In genomic region chr16:4660454-4661007, GRCh38 we compare ENCODE assay signal across 9 cellular contexts. TPM values are rescaled to one million over a fixed set of nuclear protein-coding genes. Genes with fewer than 3 reads are reported as not detected.
DNase-seq lines count a peak whose midpoint lies in the region; FAIRE-seq and TF ChIP-seq lines count a peak whose summit lies in the region.
"Had no signal": no experiment of that assay in that cellular context is flagged by ENCODE, and none has a peak within 500 bp of the region (broad histone marks: within the 10 kb centered on the region; RNA-seq: fewer than 3 reads in every experiment).

No MANE protein-coding gene starts in this region.

- no peaks in the 10 kb centered on the region for H3K27me3 ChIP-seq in suprapubic skin

- DNase-seq in GM10266 (ENCODE audit: extremely low spot score): peak; percentile 72
- peak; percentile 70 for DNase-seq in RCC 7860 (ENCODE audit: low spot score)
- peak; percentile 82 for DNase-seq in activated naive CD4-positive, alpha-beta T cell treated with anti-CD3 and anti-CD28 coated beads, Interleukin-2, amount 10 ng/mL, durations not matched to agents 7 days and 5 days
- peak in 33 of 51 donors; percentile 12 to 90 (median 54) for DNase-seq in hypothalamus (lab: John Stamatoyannopoulos, UW)
- DNase-seq in stimulated activated CD4-positive, alpha-beta T cell treated with anti-CD3 and anti-CD28 coated beads, TNF-alpha, amount 100 ng/mL, for 1 hour (ENCODE audit: low read depth in 3 of 3, low spot score in 1 of 3): peak in 2 of 3 donors; percentile 37 to 46
- no peak for DNase-seq in suprapubic skin (ENCODE audit: low spot score in 2 of 2)
- no peak for DNase-seq in HEK293T (ENCODE audit: extremely low spot score)
- no peak for DNase-seq in NCI-H1436 treated with DMSO at 0.1 percent for 48 hours (lab: John Stamatoyannopoulos, UW)

- no peaks in the 10 kb centered on the region for H3K27me3 Mint-ChIP-seq in activated naive CD4-positive, alpha-beta T cell treated with anti-CD3 and anti-CD28 coated beads, Interleukin-2, amount 10 ng/mL, durations not matched to agents 7 days and 5 days

- H3K9me3 ChIP-seq in suprapubic skin: no peaks in the 10 kb centered on the region

- TF ChIP-seq POLR2A in suprapubic skin (IDR thresholded peaks at IDR 0.05): no peak

- POLR2A ChIA-PET in HEK293T (lab: Yijun Ruan, JAX): no interaction called here

- no peaks in the 10 kb centered on the region for H3K9me3 Mint-ChIP-seq in activated naive CD4-positive, alpha-beta T cell treated with anti-CD3 and anti-CD28 coated beads, Interleukin-2, amount 10 ng/mL, durations not matched to agents 7 days and 5 days

- WGBS in suprapubic skin: 29% methylated on average over 1 of the region's 18 CpGs

- peaks cover 26% of the 10 kb centered on the region for H3K36me3 Mint-ChIP-seq in activated naive CD4-positive, alpha-beta T cell treated with anti-CD3 and anti-CD28 coated beads, Interleukin-2, amount 10 ng/mL, durations not matched to agents 7 days and 5 days

- H3K27ac ChIP-seq in suprapubic skin: no peak overlapping the region

- TF ChIP-seq CTCF in GM10266 (IDR thresholded peaks at IDR 0.05; ENCODE audit: control insufficient read depth, insufficient read depth, low read depth, missing control alignments) (no peak), suprapubic skin (IDR thresholded peaks at IDR 0.05) (no peak)

- FAIRE-seq in RCC 7860 (lab: Jason Lieb, UNC): no peak
- FAIRE-seq: H1 had no signal

- H3K36me3 ChIP-seq in suprapubic skin: peaks cover 63% of the 10 kb centered on the region

- H3K4me1 Mint-ChIP-seq in activated naive CD4-positive, alpha-beta T cell treated with anti-CD3 and anti-CD28 coated beads, Interleukin-2, amount 10 ng/mL, durations not matched to agents 7 days and 5 days: peaks cover 69% of the 10 kb centered on the region

- H3K4me3 ChIP-seq in suprapubic skin: no peak overlapping the region

- H3K4me3 Mint-ChIP-seq in activated naive CD4-positive, alpha-beta T cell treated with anti-CD3 and anti-CD28 coated beads, Interleukin-2, amount 10 ng/mL, durations not matched to agents 7 days and 5 days: no peak overlapping the region

- CTCF ChIA-PET in activated naive CD4-positive, alpha-beta T cell treated with anti-CD3 and anti-CD28 coated beads, Interleukin-2, amount 10 ng/mL, durations not matched to agents 7 days and 5 days (lab: Charles Lee): interaction anchor here (1.0 to 3.0 kb wide), 5 partner anchors 9 to 36 kb away, joined by 3 to 15 read pairs (median 4); partner anchors contain the start of gene MGRN1
- CTCF ChIA-PET in HEK293T (lab: Yijun Ruan, JAX): interaction anchor here (0.6 kb wide), 1 partner anchor 191 kb away, joined by 4 read pairs; no protein-coding TSS in a partner anchor

- TF ChIP-seq EP300 in suprapubic skin (IDR thresholded peaks at IDR 0.05): no peak

- H3K4me1 ChIP-seq in suprapubic skin: peaks cover 25% of the 10 kb centered on the region

- H3K27ac Mint-ChIP-seq in activated naive CD4-positive, alpha-beta T cell treated with anti-CD3 and anti-CD28 coated beads, Interleukin-2, amount 10 ng/mL, durations not matched to agents 7 days and 5 days: peak overlapping the region; percentile 85

TF ChIP-seq in HEK293T, 16 proteins besides CTCF, POLR2A, EP300 and RAD21:
- TF ChIP-seq ARNT (IDR thresholded peaks at IDR 0.05) (no peak), NFRKB (IDR thresholded peaks at IDR 0.05) (no peak), BHLHE40 (IDR thresholded peaks at IDR 0.05; ENCODE audit: borderline replicate concordance) (no peak), L3MBTL2 (conservative IDR thresholded peaks at IDR 0.05) (no peak), SUZ12 (IDR thresholded peaks at IDR 0.05) (no peak), SP1 (IDR thresholded peaks at IDR 0.05) (no peak), CTBP1 (IDR thresholded peaks at IDR 0.05; ENCODE audit: borderline replicate concordance) (no peak), PKNOX1 (IDR thresholded peaks at IDR 0.05) (no peak), HDGF (IDR thresholded peaks at IDR 0.05; ENCODE audit: borderline replicate concordance) (no peak), FOXK2 (IDR thresholded peaks at IDR 0.05) (no peak), LEF1 (IDR thresholded peaks at IDR 0.05; ENCODE audit: borderline replicate concordance) (no peak), FOXA1 (IDR thresholded peaks at IDR 0.05) (no peak), FOXM1 (IDR thresholded peaks at IDR 0.05; ENCODE audit: borderline replicate concordance) (no peak), ELF4 (IDR thresholded peaks at IDR 0.05) (no peak), ZNF384 (IDR thresholded peaks at IDR 0.05) (no peak), TARDBP (IDR thresholded peaks at IDR 0.05) (no peak)

RNA-seq across cellular contexts. Expression of gene NUDT16L1, which starts 32.8 kb away (rescaled TPM):
- 10 to 100 TPM; 19.9 to 32.7 (median 24.6) TPM for total RNA-seq in suprapubic skin

RNA-seq across cellular contexts. Expression of gene MGRN1, which starts 35.9 kb away (rescaled TPM):
- total RNA-seq in suprapubic skin: 10 to 100 TPM; 30.8 to 58.2 (median 44.8) TPM

RNA-seq across cellular contexts. Expression of gene UBALD1, which starts 45.8 kb away (rescaled TPM):
- 10 to 100 TPM; 11.5 to 29.7 (median 15.2) TPM for total RNA-seq in suprapubic skin

Comparison
In these comparisons a context has a peak if more than half of its experiments do, and no peak if none do; other contexts are left out.
1. DNase-seq: peak in GM10266 (single experiment), RCC 7860 (single experiment), activated naive CD4-positive, alpha-beta T cell treated with anti-CD3 and anti-CD28 coated beads, Interleukin-2, amount 10 ng/mL, durations not matched to agents 7 days and 5 days (single experiment), hypothalamus (33 of 51) and stimulated activated CD4-positive, alpha-beta T cell treated with anti-CD3 and anti-CD28 coated beads, TNF-alpha, amount 100 ng/mL, for 1 hour (2 of 3); none in suprapubic skin (0 of 2), HEK293T (single experiment) and NCI-H1436 treated with DMSO at 0.1 percent for 48 hours (single experiment).